ENCODE assay signal across 21 cellular contexts in genomic region chr7:140454657-140455015, GRCh38. TPM values are rescaled to one million over a fixed set of nuclear protein-coding genes. Genes with fewer than 3 reads are reported as not detected.
DNase-seq lines count a peak whose midpoint lies in the region; ATAC-seq and TF ChIP-seq lines count a peak whose summit lies in the region.
"Had no signal": no experiment of that assay in that cellular context is flagged by ENCODE, and none has a peak within 500 bp of the region (broad histone marks: within the 10 kb centered on the region; RNA-seq: fewer than 3 reads in every experiment).

No MANE protein-coding gene starts in this region.

- H3K23me2 ChIP-seq in H9 (ENCODE audit: insufficient read length, low read depth, low read length, poor library complexity, severe bottlenecking) = no peaks in the 10 kb centered on the region

- peaks cover 15% of the 10 kb centered on the region for H3K4me1 ChIP-seq in CD4-positive, alpha-beta memory T cell (ENCODE audit: insufficient read depth, low read length)
- H3K4me1 ChIP-seq in H9 (ENCODE audit: insufficient read depth, low read length) (peaks cover 28% of the 10 kb centered on the region), iPS-18a (ENCODE audit: control insufficient read depth, low read depth, low read length) (peaks cover 52% of the 10 kb centered on the region)
- H3K4me1 ChIP-seq: prostate gland had no signal

- no peak for DNase-seq in CD4-positive, alpha-beta memory T cell
- no peak for DNase-seq in H9
- no peak for DNase-seq in mesenteric fat pad (ENCODE audit: low spot score)
- no peak for DNase-seq in NCI-H524 treated with DMSO at 0.1 percent for 48 hours (lab: John Stamatoyannopoulos, UW)
- no peak for DNase-seq in NK-92 (lab: John Stamatoyannopoulos, UW; ENCODE audit: unreplicated experiment)
- DNase-seq: activated CD4-positive, CD25-positive, alpha-beta regulatory T cell; anterior cingulate cortex; cerebellar nuclear complex; NCI-H1048; NCI-H2081 treated with DMSO at 0.1 percent for 48 hours; NCI-H524; SIG-M5; stimulated activated CD4-positive, alpha-beta T cell treated with anti-CD3 and anti-CD28 coated beads, Interleukin-4, amount 100 ng/mL, for 1 hour had no signal

- peaks cover 31 to 59% (median 35%) of the 10 kb centered on the region in 4 donors for H3K4me1 Mint-ChIP-seq in CD4-positive, alpha-beta memory T cell
- H3K4me1 Mint-ChIP-seq in H9 = peaks cover 85 to 86% of the 10 kb centered on the region in 2 experiments
- H3K4me1 Mint-ChIP-seq in activated T-helper 17 cell treated with anti-CD3 and anti-CD28 coated beads, Interleukin-2, amount 50 U/mL, for 72 hours = peaks cover 16% of the 10 kb centered on the region

- no peak overlapping the region for H2AFZ ChIP-seq in H9 (ENCODE audit: low read length)

- no peak overlapping the region for H2BK120ac ChIP-seq in H9 (ENCODE audit: low read depth, low read length, poor library complexity, severe bottlenecking)

- CTCF ChIA-PET in CD4-positive, alpha-beta memory T cell (lab: Charles Lee; ENCODE audit: partially characterized antibody) = interaction anchor here (2.8 kb wide), 1 partner anchor 11 kb away, joined by 9 read pairs; no protein-coding TSS in a partner anchor

- WGBS in H9 (ENCODE audit: extremely low coverage, insufficient read length, low lambda C conversion rate) = no CpG with 5 or more reads among the region's 8 CpGs

- H3K4me3 Mint-ChIP-seq in CD4-positive, alpha-beta memory T cell = no peak overlapping the region
- no peak overlapping the region; a peak in 1 of 5 replicates for H3K4me3 Mint-ChIP-seq in H9
- peak overlapping the region; percentile 36 for H3K4me3 Mint-ChIP-seq in activated T-helper 17 cell treated with anti-CD3 and anti-CD28 coated beads, Interleukin-2, amount 50 U/mL, for 72 hours
- H3K4me3 Mint-ChIP-seq: nephron had no signal

- H3T11ph ChIP-seq in H9 (ENCODE audit: low read length) = no peak overlapping the region

- H3K9ac ChIP-seq in H9 (ENCODE audit: extremely low read depth, insufficient read length, low read length) (no peak overlapping the region), iPS-18a (ENCODE audit: low read length) (no peak overlapping the region)

- H3K9me3 Mint-ChIP-seq in CD4-positive, alpha-beta memory T cell = peaks cover 0 to 1% (median 0%) of the 10 kb centered on the region in 8 donors
- H3K9me3 Mint-ChIP-seq in H9 = no peaks in the 10 kb centered on the region
- H3K9me3 Mint-ChIP-seq in activated T-helper 17 cell treated with anti-CD3 and anti-CD28 coated beads, Interleukin-2, amount 50 U/mL, for 72 hours = no peaks in the 10 kb centered on the region
- H3K9me3 Mint-ChIP-seq: nephron had no signal

- no peak overlapping the region for H4K91ac ChIP-seq in H9 (ENCODE audit: insufficient read length, low read depth, low read length)

- peaks cover 63 to 70% of the 10 kb centered on the region in 2 donors for H3K36me3 Mint-ChIP-seq in CD4-positive, alpha-beta memory T cell
- peaks cover 45 to 60% (median 59%) of the 10 kb centered on the region in 3 experiments for H3K36me3 Mint-ChIP-seq in H9 (ENCODE audit: insufficient read depth in 1 of 3, low read depth in 3 of 3)
- peaks cover 78% of the 10 kb centered on the region for H3K36me3 Mint-ChIP-seq in activated T-helper 17 cell treated with anti-CD3 and anti-CD28 coated beads, Interleukin-2, amount 50 U/mL, for 72 hours (ENCODE audit: low read depth)

- no peak for TF ChIP-seq CTCF in H9 (conservative IDR thresholded peaks at IDR 0.05)

- no peaks in the 10 kb centered on the region for H3K9me3 ChIP-seq in CD4-positive, alpha-beta memory T cell (ENCODE audit: control insufficient read depth in 1 of 2, low read length in 2 of 2)
- H3K9me3 ChIP-seq in H9 (ENCODE audit: control insufficient read depth, low read depth, low read length) (no peaks in the 10 kb centered on the region), iPS-18a (ENCODE audit: control insufficient read depth, low read depth, low read length) (no peaks in the 10 kb centered on the region)
- H3K9me3 ChIP-seq: prostate gland had no signal

- no peaks in the 10 kb centered on the region for H3K27me3 ChIP-seq in CD4-positive, alpha-beta memory T cell (ENCODE audit: insufficient read depth, low read length)
- H3K27me3 ChIP-seq in H9 (ENCODE audit: insufficient read depth, low read length) (no peaks in the 10 kb centered on the region), iPS-18a (ENCODE audit: control insufficient read depth, insufficient read depth, low read length) (no peaks in the 10 kb centered on the region)

- no peak overlapping the region for H3K18ac ChIP-seq in H9 (ENCODE audit: insufficient read length, low read depth, low read length)

- no peak overlapping the region for H3K27ac ChIP-seq in CD4-positive, alpha-beta memory T cell (ENCODE audit: low read depth, low read length)
- H3K27ac ChIP-seq in H9 (ENCODE audit: insufficient read length, low read depth, low read length) = peak overlapping the region; percentile 75
- H3K27ac ChIP-seq in iPS-18a (ENCODE audit: low read length) = peak overlapping the region; percentile 21
- H3K27ac ChIP-seq: prostate gland, skin epidermis had no signal

- H3K27ac Mint-ChIP-seq in CD4-positive, alpha-beta memory T cell = peak overlapping the region; percentile 67 to 88 (median 80)
- H3K27ac Mint-ChIP-seq in H9 = peak overlapping the region; percentile 53 to 98 (median 93)
- H3K27ac Mint-ChIP-seq in activated T-helper 17 cell treated with anti-CD3 and anti-CD28 coated beads, Interleukin-2, amount 50 U/mL, for 72 hours = peak overlapping the region; percentile 71

- H2AK5ac ChIP-seq in H9 (ENCODE audit: insufficient read length, low read length) = no peak overlapping the region

- H3K4me2 ChIP-seq in H9 (ENCODE audit: insufficient read depth, insufficient read length, low read length) = no peak overlapping the region

- H3K36me3 ChIP-seq in CD4-positive, alpha-beta memory T cell (ENCODE audit: insufficient read depth, low read length) = peaks cover 50% of the 10 kb centered on the region
- peaks cover 56% of the 10 kb centered on the region for H3K36me3 ChIP-seq in iPS-18a (ENCODE audit: control insufficient read depth, low read depth, low read length)

- no peak overlapping the region for H3K14ac ChIP-seq in H9 (ENCODE audit: insufficient read depth, low read length)

- H4K8ac ChIP-seq in H9 (replicated peaks; ENCODE audit: insufficient read length, low read depth, low read length) = no peak overlapping the region

- no peak overlapping the region for H3K23ac ChIP-seq in H9 (ENCODE audit: insufficient read length, low read depth, low read length)

- H3K56ac ChIP-seq in H9 (ENCODE audit: insufficient read length, low read depth, low read length) = no peak overlapping the region

- no peaks in the 10 kb centered on the region for H3K79me2 ChIP-seq in H9 (ENCODE audit: insufficient read depth, low read length)

- H3K27me3 Mint-ChIP-seq in CD4-positive, alpha-beta memory T cell = no peaks in the 10 kb centered on the region
- H3K27me3 Mint-ChIP-seq in H9 (ENCODE audit: low read depth) = no peaks in the 10 kb centered on the region
- H3K27me3 Mint-ChIP-seq in activated T-helper 17 cell treated with anti-CD3 and anti-CD28 coated beads, Interleukin-2, amount 50 U/mL, for 72 hours = no peaks in the 10 kb centered on the region

- H4K20me1 ChIP-seq in H9 (ENCODE audit: control insufficient read depth, insufficient read depth, insufficient read length) = no peaks in the 10 kb centered on the region

- POLR2A ChIA-PET in CD4-positive, alpha-beta memory T cell (lab: Charles Lee; ENCODE audit: partially characterized antibody) = interaction anchor here (1.2 kb wide), 1 partner anchor 9 kb away, joined by 3 read pairs; no protein-coding TSS in a partner anchor

- H3K4me3 ChIP-seq in CD4-positive, alpha-beta memory T cell (ENCODE audit: low read length in 2 of 2) = no peak overlapping the region
- H3K4me3 ChIP-seq in iPS-18a (ENCODE audit: low read length) = peak overlapping the region; percentile 4
- H3K4me3 ChIP-seq: prostate gland, skin epidermis had no signal

- no peak overlapping the region for H2BK20ac ChIP-seq in H9 (ENCODE audit: low read depth, low read length, poor library complexity, severe bottlenecking)

- no peak overlapping the region for H3K4ac ChIP-seq in H9 (ENCODE audit: low read depth, low read length)

- peak; percentile 69 for ATAC-seq in activated T-helper 17 cell treated with anti-CD3 and anti-CD28 coated beads, Interleukin-2, amount 50 U/mL, for 72 hours (replicated peaks)

- H2BK15ac ChIP-seq in H9 (ENCODE audit: low read depth, low read length) = no peak overlapping the region

- peaks cover 2% of the 10 kb centered on the region for H3K79me1 ChIP-seq in H9 (ENCODE audit: insufficient read depth, low read depth, low read length, poor library complexity, severe bottlenecking)

- intact Hi-C loops in CD4-positive, alpha-beta memory T cell (cut with micrococcal nuclease) = loop anchor here (10.0 kb wide), 1 partner anchor 100 kb away; no protein-coding TSS in a partner anchor

- H2BK5ac ChIP-seq in H9 (ENCODE audit: insufficient read length, low read length) = no peak overlapping the region

- H4K5ac ChIP-seq in H9 (ENCODE audit: insufficient read length, low read depth, low read length) = no peak overlapping the region

- no peak overlapping the region for H2BK12ac ChIP-seq in H9 (ENCODE audit: insufficient read length, low read depth, low read length)

RNA-seq across cellular contexts. Expression of gene MKRN1, which starts 24.7 kb away (rescaled TPM):
- total RNA-seq in CD4-positive, alpha-beta memory T cell = 100 to 1,000 TPM; 140 to 156 TPM
- polyA plus RNA-seq in CD4-positive, alpha-beta memory T cell = 100 to 1,000 TPM; 131 to 146 TPM
- total RNA-seq in H9 (2021) (106 and 112 TPM in 2 replicates), mesenteric fat pad (58.5 TPM)
- total RNA-seq in activated T-helper 17 cell treated with anti-CD3 and anti-CD28 coated beads, Interleukin-2, amount 50 U/mL, for 72 hours = 10 to 100 TPM; 77.6 to 81.5 TPM

RNA-seq across cellular contexts. Expression of gene RAB19, which starts 50.8 kb away (rescaled TPM):
- total RNA-seq in CD4-positive, alpha-beta memory T cell = 1 to 10 TPM; 2.5 to 3.2 TPM
- 1 to 10 TPM; 1.6 to 2.1 TPM for polyA plus RNA-seq in CD4-positive, alpha-beta memory T cell
- total RNA-seq in H9 (2021) = 14.4 and 15.1 TPM in 2 replicates
- total RNA-seq in activated T-helper 17 cell treated with anti-CD3 and anti-CD28 coated beads, Interleukin-2, amount 50 U/mL, for 72 hours = 1 to 10 TPM; 4.5 to 7.2 TPM
- not detected for total RNA-seq in mesenteric fat pad
- total RNA-seq: lung microvascular endothelial cell, temporal lobe had no signal
- polyA plus RNA-seq: keratinocyte had no signal

RNA-seq across cellular contexts. Expression of gene SLC37A3, which starts 56.3 kb away (rescaled TPM):
- 10 to 100 TPM; 32.5 to 42.5 TPM for total RNA-seq in CD4-positive, alpha-beta memory T cell
- 10 to 100 TPM; 15.0 to 24.0 TPM for polyA plus RNA-seq in CD4-positive, alpha-beta memory T cell
- total RNA-seq in H9 (2021) (52.7 and 52.9 TPM in 2 replicates), mesenteric fat pad (45.6 TPM)
- 10 to 100 TPM; 41.8 to 55.1 TPM for total RNA-seq in activated T-helper 17 cell treated with anti-CD3 and anti-CD28 coated beads, Interleukin-2, amount 50 U/mL, for 72 hours
